ENCODE assay signal across 22 cellular contexts in the genomic region with DNA sequence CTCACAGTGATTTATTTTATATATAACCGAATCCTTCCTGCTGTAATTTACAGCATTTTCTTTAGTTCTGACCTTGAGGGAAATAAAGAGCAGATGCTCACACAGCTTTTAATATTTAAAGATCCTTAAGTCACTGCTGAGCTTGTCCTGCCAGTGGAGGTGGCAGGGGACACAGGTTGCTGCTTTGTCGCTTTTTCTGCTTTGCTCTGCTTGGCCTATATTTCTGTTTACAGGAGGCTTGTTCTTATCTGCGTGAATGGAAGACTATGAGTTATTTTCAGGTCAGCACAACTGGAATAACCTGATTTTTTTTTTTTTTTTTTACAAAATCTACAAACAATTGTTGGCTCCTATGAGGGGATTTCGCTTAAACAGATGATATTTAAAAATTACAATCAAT. TPM values are rescaled to one million over a fixed set of nuclear protein-coding genes. Genes with fewer than 3 reads are reported as not detected.
DNase-seq lines count a peak whose midpoint lies in the region; ATAC-seq and TF ChIP-seq lines count a peak whose summit lies in the region.
"Had no signal": no experiment of that assay in that cellular context is flagged by ENCODE, and none has a peak within 500 bp of the region (broad histone marks: within the 10 kb centered on the region; RNA-seq: fewer than 3 reads in every experiment).

No MANE protein-coding gene starts in this region.

- intact Hi-C loops in activated CD4-positive, alpha-beta T cell treated with anti-CD3 and anti-CD28 coated beads for 36 hours (cut with DNase I, micrococcal nuclease): loop anchor here in 1 of 2 experiments (2.0 to 5.0 kb wide), 3 partner anchors 217 to 701 kb away; partner anchors contain the start of genes CORIN, NFXL1 and OCIAD1
- intact Hi-C loops in left lung (cut with DNase I): no loop called here

- H3K4me1 ChIP-seq in left lung: peaks cover 4 to 27% of the 10 kb centered on the region in 2 donors

- H3K36me3 ChIP-seq in left lung: peaks cover 0 to 17% of the 10 kb centered on the region in 2 donors
- H3K36me3 ChIP-seq: HAP-1, right atrium auricular region had no signal

- H3K4me3 Mint-ChIP-seq in activated CD4-positive, alpha-beta T cell treated with anti-CD3 and anti-CD28 coated beads for 36 hours: peak overlapping the region; percentile 81
- peak overlapping the region; percentile 91 for H3K4me3 Mint-ChIP-seq in activated T-helper 17 cell treated with anti-CD3 and anti-CD28 coated beads, Interleukin-2, amount 50 U/mL, for 72 hours
- peak overlapping the region; percentile 79 to 98 (median 92) for H3K4me3 Mint-ChIP-seq in naive thymus-derived CD8-positive, alpha-beta T cell

- peaks cover 13% of the 10 kb centered on the region for H3K36me3 Mint-ChIP-seq in activated CD4-positive, alpha-beta T cell treated with anti-CD3 and anti-CD28 coated beads for 36 hours (ENCODE audit: low read depth)
- peaks cover 48% of the 10 kb centered on the region for H3K36me3 Mint-ChIP-seq in activated T-helper 17 cell treated with anti-CD3 and anti-CD28 coated beads, Interleukin-2, amount 50 U/mL, for 72 hours (ENCODE audit: low read depth)
- peaks cover 14 to 44% (median 26%) of the 10 kb centered on the region in 3 donors for H3K36me3 Mint-ChIP-seq in naive thymus-derived CD8-positive, alpha-beta T cell

- no peak overlapping the region for H3K4me3 ChIP-seq in left lung
- H3K4me3 ChIP-seq: A549, BLaER1, HAP-1, right atrium auricular region, suprapubic skin had no signal

- no peak overlapping the region for H3K27ac ChIP-seq in left lung
- H3K27ac ChIP-seq: A549, BLaER1, RWPE1, suprapubic skin had no signal

- no peaks in the 10 kb centered on the region for H3K9me3 ChIP-seq in left lung
- H3K9me3 ChIP-seq: A549, BLaER1, HAP-1, heart right ventricle, right atrium auricular region, suprapubic skin had no signal

- no peaks in the 10 kb centered on the region for H3K27me3 Mint-ChIP-seq in activated CD4-positive, alpha-beta T cell treated with anti-CD3 and anti-CD28 coated beads for 36 hours
- no peaks in the 10 kb centered on the region for H3K27me3 Mint-ChIP-seq in activated T-helper 17 cell treated with anti-CD3 and anti-CD28 coated beads, Interleukin-2, amount 50 U/mL, for 72 hours
- H3K27me3 Mint-ChIP-seq in naive thymus-derived CD8-positive, alpha-beta T cell: no peaks in the 10 kb centered on the region

- CTCF ChIA-PET in activated CD4-positive, alpha-beta T cell treated with anti-CD3 and anti-CD28 coated beads for 36 hours (lab: Charles Lee): interaction anchor here (1.0 to 7.0 kb wide), 11 partner anchors 9 to 96 kb away, joined by 3 to 41 read pairs (median 5); no protein-coding TSS in a partner anchor

- no peak for TF ChIP-seq CTCF in left lung (IDR thresholded peaks at IDR 0.05)

- no peak for DNase-seq in activated CD4-positive, alpha-beta T cell treated with anti-CD3 and anti-CD28 coated beads for 36 hours
- DNase-seq in activated CD4-positive, alpha-beta T cell treated with anti-CD3 and anti-CD28 coated beads for 48 hours: no peak
- DNase-seq in DMS53 (lab: John Stamatoyannopoulos, UW): peak; percentile 30
- no peak for DNase-seq in naive thymus-derived CD8-positive, alpha-beta T cell
- DNase-seq in left lung: no peak
- no peak for DNase-seq in HUDEP-2 (lab: John Stamatoyannopoulos, UW; ENCODE audit: unreplicated experiment in 76 of 76)
- DNase-seq: amygdala, heart right ventricle, Karpas-422, NCI-H1048, NCI-H2029, NCI-H510A treated with DMSO at 0.1 percent for 48 hours, nucleus accumbens had no signal

- H3K27ac Mint-ChIP-seq in activated CD4-positive, alpha-beta T cell treated with anti-CD3 and anti-CD28 coated beads for 36 hours: peak overlapping the region; percentile 97
- H3K27ac Mint-ChIP-seq in activated T-helper 17 cell treated with anti-CD3 and anti-CD28 coated beads, Interleukin-2, amount 50 U/mL, for 72 hours: peak overlapping the region; percentile 93
- peak overlapping the region in 9 of 10 donors; percentile 90 to 98 (median 95) for H3K27ac Mint-ChIP-seq in naive thymus-derived CD8-positive, alpha-beta T cell

- no peaks in the 10 kb centered on the region for H3K9me3 Mint-ChIP-seq in activated CD4-positive, alpha-beta T cell treated with anti-CD3 and anti-CD28 coated beads for 36 hours (ENCODE audit: low read depth)
- H3K9me3 Mint-ChIP-seq in activated T-helper 17 cell treated with anti-CD3 and anti-CD28 coated beads, Interleukin-2, amount 50 U/mL, for 72 hours: no peaks in the 10 kb centered on the region
- H3K9me3 Mint-ChIP-seq in naive thymus-derived CD8-positive, alpha-beta T cell: no peaks in the 10 kb centered on the region

- no peaks in the 10 kb centered on the region for H3K27me3 ChIP-seq in left lung
- H3K27me3 ChIP-seq: BLaER1, heart right ventricle, right atrium auricular region, suprapubic skin had no signal

- no peak for ATAC-seq in activated CD4-positive, alpha-beta T cell treated with anti-CD3 and anti-CD28 coated beads for 36 hours
- ATAC-seq in activated T-helper 17 cell treated with anti-CD3 and anti-CD28 coated beads, Interleukin-2, amount 50 U/mL, for 72 hours (replicated peaks): no peak
- ATAC-seq in naive thymus-derived CD8-positive, alpha-beta T cell: no peak
- ATAC-seq in left lung (no peak), GM18873 (IDR thresholded peaks at IDR 0.05; ENCODE audit: low FRiP score, unreplicated experiment) (no peak)
- ATAC-seq: A549, heart right ventricle, SK-N-SH treated with all-trans-retinoic acid at 6 μM for 48 hours had no signal

- POLR2A ChIA-PET in activated CD4-positive, alpha-beta T cell treated with anti-CD3 and anti-CD28 coated beads for 36 hours (lab: Charles Lee): interaction anchor here (1.7 kb wide), 1 partner anchor 96 kb away, joined by 4 read pairs; no protein-coding TSS in a partner anchor
- POLR2A ChIA-PET in naive thymus-derived CD8-positive, alpha-beta T cell (lab: Charles Lee): interaction anchor here (0.7 to 10.0 kb wide), 3 partner anchors 7 to 642 kb away, joined by 3 to 193 read pairs (median 7); partner anchors contain the start of gene SLAIN2

- H3K4me1 Mint-ChIP-seq in activated CD4-positive, alpha-beta T cell treated with anti-CD3 and anti-CD28 coated beads for 36 hours: peaks cover 81% of the 10 kb centered on the region
- peaks cover 50% of the 10 kb centered on the region for H3K4me1 Mint-ChIP-seq in activated T-helper 17 cell treated with anti-CD3 and anti-CD28 coated beads, Interleukin-2, amount 50 U/mL, for 72 hours
- peaks cover 36 to 80% (median 72%) of the 10 kb centered on the region in 4 donors for H3K4me1 Mint-ChIP-seq in naive thymus-derived CD8-positive, alpha-beta T cell

RNA-seq across cellular contexts. Expression of gene TXK, which starts 2.3 kb away (rescaled TPM):
- 10 to 100 TPM; 11.2 to 18.2 TPM for total RNA-seq in activated CD4-positive, alpha-beta T cell treated with anti-CD3 and anti-CD28 coated beads for 36 hours
- 10 to 100 TPM; 26.8 to 28.8 TPM for total RNA-seq in activated T-helper 17 cell treated with anti-CD3 and anti-CD28 coated beads, Interleukin-2, amount 50 U/mL, for 72 hours
- total RNA-seq in naive thymus-derived CD8-positive, alpha-beta T cell: 100 to 1,000 TPM; 135 to 140 TPM
- 10 to 100 TPM; 57.8 to 92.2 (median 60.4) TPM for polyA plus RNA-seq in naive thymus-derived CD8-positive, alpha-beta T cell
- 1 to 10 TPM; 2.4 to 3.0 TPM for total RNA-seq in left lung

Comparison
In these comparisons a context has a peak if more than half of its experiments do, and no peak if none do; other contexts are left out.
1. RNA of gene TXK, which starts 2.3 kb away (total RNA-seq): 135 to 140 TPM in naive thymus-derived CD8-positive, alpha-beta T cell; 26.8 to 28.8 TPM in activated T-helper 17 cell treated with anti-CD3 and anti-CD28 coated beads, Interleukin-2, amount 50 U/mL, for 72 hours, 11.2 to 18.2 TPM in activated CD4-positive, alpha-beta T cell treated with anti-CD3 and anti-CD28 coated beads for 36 hours and 2.4 to 3.0 TPM in left lung; every median in the first group is over 4 times any median in the second.
2. Peak in every context shown above with its lines, with median percentiles within 50 percentile points of each other: H3K27ac Mint-ChIP-seq and H3K4me3 Mint-ChIP-seq.